In genomic region chrX:37571426-37572111, GRCh38 we compare ENCODE assay signal across 1 cellular context.
TF ChIP-seq lines count a peak whose summit lies in the region.

Gene LANCL3 (plus strand): TSS chrX:37571661. CDS start chrX:37571871, 210 bp downstream.

TF ChIP-seq in K562, 482 proteins besides CTCF, POLR2A, EP300 and RAD21:
- peak; percentile 41 to 51; a peak in 3 of 4 replicates for TF ChIP-seq NRF1 (conservative IDR thresholded peaks at IDR 0.05 in 1 of 2, IDR thresholded peaks at IDR 0.05 in 1 of 2)
- TF ChIP-seq ZFX (CRISPR knock-in tag; IDR thresholded peaks at IDR 0.05) = peak; percentile 21; the same call in 1 of the 2 replicates
- peak; percentile 41; the same call in 1 of the 2 replicates for TF ChIP-seq NFIC (IDR thresholded peaks at IDR 0.05)
TF ChIP-seq in K562: peak in this region for 3; not testable (repeated sequence) for 479.
